ENCODE assay signal across 10 cellular contexts in the genomic region with DNA sequence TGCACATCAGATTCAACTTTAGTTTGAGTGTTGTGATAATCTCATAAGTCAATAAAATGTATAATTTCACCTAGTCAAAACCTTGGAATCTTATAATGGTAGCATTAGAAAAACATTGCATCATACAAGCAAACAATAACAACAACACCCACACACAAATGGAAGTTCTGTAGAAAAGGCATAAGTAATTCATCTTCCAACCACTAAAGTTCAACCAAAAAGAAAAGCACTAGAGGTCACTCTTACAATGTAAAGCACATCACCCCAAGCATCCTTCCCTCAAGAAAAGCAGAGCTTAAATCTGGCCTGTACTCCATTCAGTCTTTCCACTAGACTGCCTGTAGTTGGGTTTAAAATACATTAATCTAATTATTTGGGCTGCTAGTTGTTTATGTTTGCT. TPM values are rescaled to one million over a fixed set of nuclear protein-coding genes. Genes with fewer than 3 reads are reported as not detected.
DNase-seq lines count a peak whose midpoint lies in the region; ATAC-seq, FAIRE-seq and TF ChIP-seq lines count a peak whose summit lies in the region.
"Had no signal": no experiment of that assay in that cellular context is flagged by ENCODE, and none has a peak within 500 bp of the region (broad histone marks: within the 10 kb centered on the region; RNA-seq: fewer than 3 reads in every experiment).

No MANE protein-coding gene starts in this region.

- H2BK20ac ChIP-seq in H1 (ENCODE audit: low read length), result no peak overlapping the region

- no peak overlapping the region for H3K27ac Mint-ChIP-seq in stimulated activated naive B cell treated with anti-CD40 and anti-IgM and Interleukin-4, amounts not matched to agents 10 μg/mL and 1 μg/mL and 100 μg/mL, for 72 hours
- H3K27ac Mint-ChIP-seq in activated CD8-positive, alpha-beta memory T cell treated with anti-CD3 and anti-CD28 coated beads, Interleukin-2, amount 10 ng/mL, durations not matched to agents 7 days and 5 days, result no peak overlapping the region
- H3K27ac Mint-ChIP-seq: CD4-positive, alpha-beta memory T cell had no signal

- no peak overlapping the region for H2AFZ ChIP-seq in H1 (ENCODE audit: low read length)

- no peaks in the 10 kb centered on the region for H3K79me2 ChIP-seq in H1 (ENCODE audit: control insufficient read depth in 1 of 2, insufficient read depth in 2 of 2, low read length in 2 of 2)

- H3K14ac ChIP-seq in H1 (ENCODE audit: insufficient read length), result no peak overlapping the region

- no peak overlapping the region for H3K18ac ChIP-seq in H1 (ENCODE audit: extremely low read depth, low read length)

- H2AK5ac ChIP-seq in H1 (ENCODE audit: low read depth, low read length), result no peak overlapping the region

- H3K36me3 Mint-ChIP-seq in stimulated activated naive B cell treated with anti-CD40 and anti-IgM and Interleukin-4, amounts not matched to agents 10 μg/mL and 1 μg/mL and 100 μg/mL, for 72 hours, result no peaks in the 10 kb centered on the region
- H3K36me3 Mint-ChIP-seq in activated CD8-positive, alpha-beta memory T cell treated with anti-CD3 and anti-CD28 coated beads, Interleukin-2, amount 10 ng/mL, durations not matched to agents 7 days and 5 days, result no peaks in the 10 kb centered on the region
- H3K36me3 Mint-ChIP-seq: CD4-positive, alpha-beta memory T cell had no signal

- no peaks in the 10 kb centered on the region for H3K9me3 Mint-ChIP-seq in stimulated activated naive B cell treated with anti-CD40 and anti-IgM and Interleukin-4, amounts not matched to agents 10 μg/mL and 1 μg/mL and 100 μg/mL, for 72 hours
- peaks cover 3% of the 10 kb centered on the region for H3K9me3 Mint-ChIP-seq in activated CD8-positive, alpha-beta memory T cell treated with anti-CD3 and anti-CD28 coated beads, Interleukin-2, amount 10 ng/mL, durations not matched to agents 7 days and 5 days (ENCODE audit: low read depth)

- no peak overlapping the region for H2BK120ac ChIP-seq in H1 (replicated peaks; ENCODE audit: low read depth, low read length)

- no peaks in the 10 kb centered on the region for H3K4me1 Mint-ChIP-seq in stimulated activated naive B cell treated with anti-CD40 and anti-IgM and Interleukin-4, amounts not matched to agents 10 μg/mL and 1 μg/mL and 100 μg/mL, for 72 hours
- no peaks in the 10 kb centered on the region for H3K4me1 Mint-ChIP-seq in activated CD8-positive, alpha-beta memory T cell treated with anti-CD3 and anti-CD28 coated beads, Interleukin-2, amount 10 ng/mL, durations not matched to agents 7 days and 5 days
- H3K4me1 Mint-ChIP-seq: CD4-positive, alpha-beta memory T cell had no signal

- TF ChIP-seq RAD21 in H1 (IDR thresholded peaks at IDR 0.05 in 1 of 2, conservative IDR thresholded peaks at IDR 0.05 in 1 of 2; ENCODE audit: low read depth in 2 of 2, low read length in 2 of 2), result peak; percentile 83

- no peak overlapping the region for H4K5ac ChIP-seq in H1 (ENCODE audit: insufficient read length, low read depth, low read length)

- H3K27me3 Mint-ChIP-seq in stimulated activated naive B cell treated with anti-CD40 and anti-IgM and Interleukin-4, amounts not matched to agents 10 μg/mL and 1 μg/mL and 100 μg/mL, for 72 hours, result peaks cover 8 to 18% of the 10 kb centered on the region in 2 donors
- H3K27me3 Mint-ChIP-seq in activated CD8-positive, alpha-beta memory T cell treated with anti-CD3 and anti-CD28 coated beads, Interleukin-2, amount 10 ng/mL, durations not matched to agents 7 days and 5 days, result no peaks in the 10 kb centered on the region
- H3K27me3 Mint-ChIP-seq: CD4-positive, alpha-beta memory T cell had no signal

- no peak overlapping the region for H3K4me2 ChIP-seq in H1 (ENCODE audit: insufficient read depth in 1 of 2, low read depth in 2 of 2, low read length in 2 of 2)

- TF ChIP-seq EP300 in H1 (IDR thresholded peaks at IDR 0.05; ENCODE audit: borderline replicate concordance in 1 of 2, low read depth in 2 of 2, low read length in 2 of 2), result no peak

- no peaks in the 10 kb centered on the region for H3K9me3 ChIP-seq in heart right ventricle
- no peaks in the 10 kb centered on the region for H3K9me3 ChIP-seq in H1 (ENCODE audit: insufficient read depth in 2 of 2, low read depth in 1 of 2, low read length in 1 of 2)

- H3K23me2 ChIP-seq in H1 (ENCODE audit: low read depth, low read length), result no peaks in the 10 kb centered on the region; the same call in 1 of the 2 replicates

- no peak overlapping the region for H3K27ac ChIP-seq in heart right ventricle
- H3K27ac ChIP-seq in H1 (ENCODE audit: low read depth, low read length), result no peak overlapping the region
- no peak overlapping the region for H3K27ac ChIP-seq in coronary artery

- H3K4me1 ChIP-seq in heart right ventricle (no peaks in the 10 kb centered on the region), H1 (replicated peaks in 1 of 4; ENCODE audit: control insufficient read depth in 3 of 4, insufficient read depth in 4 of 4, low read length in 3 of 4) (peaks cover 0 to 2% (median 0%) of the 10 kb centered on the region in 4 experiments; a peak in 2 of 7 replicates)

- H3K27me3 ChIP-seq in heart right ventricle, result peaks cover 0 to 25% (median 5%) of the 10 kb centered on the region in 7 donors
- H3K27me3 ChIP-seq in H1 (replicated peaks in 1 of 4; ENCODE audit: control insufficient read depth in 3 of 4, extremely low read depth in 1 of 4, insufficient read depth in 3 of 4, low read length in 3 of 4), result peaks cover 0 to 3% (median 0%) of the 10 kb centered on the region in 4 experiments; a peak in 2 of 7 replicates

- FAIRE-seq in H1 (lab: Jason Lieb, UNC), result peak; percentile 74

- no peaks in the 10 kb centered on the region for H4K20me1 ChIP-seq in H1 (replicated peaks in 1 of 2; ENCODE audit: control insufficient read depth in 1 of 2, insufficient read depth in 2 of 2, low read length in 2 of 2)

- H4K8ac ChIP-seq in H1 (ENCODE audit: extremely low read depth, insufficient read depth, low read length), result no peak overlapping the region

- no peak overlapping the region for H2BK5ac ChIP-seq in H1 (ENCODE audit: low read depth, low read length)

- no peak overlapping the region for H3K23ac ChIP-seq in H1 (ENCODE audit: insufficient read length)

- no peak for ATAC-seq in heart right ventricle
- ATAC-seq in stimulated activated naive B cell treated with anti-CD40 and anti-IgM and Interleukin-4, amounts not matched to agents 10 μg/mL and 1 μg/mL and 100 μg/mL, for 72 hours (replicated peaks), result no peak
- no peak for ATAC-seq in activated CD8-positive, alpha-beta memory T cell treated with anti-CD3 and anti-CD28 coated beads, Interleukin-2, amount 10 ng/mL, durations not matched to agents 7 days and 5 days

- H3K9ac ChIP-seq in H1 (replicated peaks in 1 of 4; ENCODE audit: extremely low read depth in 1 of 4, low read depth in 3 of 4, low read length in 3 of 4), result no peak overlapping the region

- TF ChIP-seq POLR2A in H1 (IDR thresholded peaks at IDR 0.05; ENCODE audit: control extremely low read depth in 1 of 2, low read depth in 2 of 2, low read length in 2 of 2), result no peak

- TF ChIP-seq CTCF in heart right ventricle (IDR thresholded peaks at IDR 0.05) (peak in 6 of 9 donors; percentile 6 to 33 (median 18)), H1 (IDR thresholded peaks at IDR 0.05; ENCODE audit: control extremely low read depth in 1 of 3, insufficient read depth in 1 of 3, low read depth in 1 of 3, low read length in 3 of 3) (peak in 2 of 3 experiments; percentile 55 to 61; a peak in 3 of 4 replicates), coronary artery (IDR thresholded peaks at IDR 0.05) (no peak)

- H4K91ac ChIP-seq in H1 (replicated peaks; ENCODE audit: insufficient read length, low read length), result no peak overlapping the region

- intact Hi-C loops in heart right ventricle (cut with DNase I) (loop anchor here in 1 of 10 donors (10.0 kb wide), 1 partner anchor 896 kb away; no protein-coding TSS in a partner anchor), cardiac septum (cut with DNase I) (no loop called here)

- no peak overlapping the region for H3K4ac ChIP-seq in H1 (replicated peaks; ENCODE audit: insufficient read length, low read depth, low read length)

- H3K56ac ChIP-seq in H1 (replicated peaks; ENCODE audit: insufficient read length, low read depth, low read length), result no peak overlapping the region

- CTCF ChIA-PET in H1 (lab: Charles Lee; ENCODE audit: partially characterized antibody), result interaction anchor here (0.8 to 5.4 kb wide), 16 partner anchors 13 to 892 kb away, joined by 3 to 27 read pairs (median 4); no protein-coding TSS in a partner anchor
- CTCF ChIA-PET in activated CD8-positive, alpha-beta memory T cell treated with anti-CD3 and anti-CD28 coated beads, Interleukin-2, amount 10 ng/mL, durations not matched to agents 7 days and 5 days (lab: Charles Lee), result no interaction called here

- H2BK12ac ChIP-seq in H1 (ENCODE audit: low read depth, low read length), result no peak overlapping the region

- H3K4me3 ChIP-seq in heart right ventricle (no peak overlapping the region), H1 (ENCODE audit: extremely low read depth in 1 of 4, insufficient read depth in 2 of 4, low read depth in 3 of 4, low read length in 4 of 4) (no peak overlapping the region), coronary artery (no peak overlapping the region)

- H3K4me3 Mint-ChIP-seq in stimulated activated naive B cell treated with anti-CD40 and anti-IgM and Interleukin-4, amounts not matched to agents 10 μg/mL and 1 μg/mL and 100 μg/mL, for 72 hours, result no peak overlapping the region
- no peak overlapping the region for H3K4me3 Mint-ChIP-seq in activated CD8-positive, alpha-beta memory T cell treated with anti-CD3 and anti-CD28 coated beads, Interleukin-2, amount 10 ng/mL, durations not matched to agents 7 days and 5 days
- H3K4me3 Mint-ChIP-seq: CD4-positive, alpha-beta memory T cell had no signal

- H3K36me3 ChIP-seq in heart right ventricle (no peaks in the 10 kb centered on the region), H1 (ENCODE audit: control insufficient read depth in 2 of 4, insufficient read depth in 4 of 4, low read length in 3 of 4) (no peaks in the 10 kb centered on the region)

- no peak overlapping the region for H2BK15ac ChIP-seq in H1 (ENCODE audit: low read length)

- no peaks in the 10 kb centered on the region for H3K79me1 ChIP-seq in H1 (ENCODE audit: low read depth, low read length)

- POLR2A ChIA-PET in H1 (lab: Charles Lee; ENCODE audit: partially characterized antibody), result no interaction called here

- no peak for DNase-seq in heart right ventricle
- no peak for DNase-seq in cardiac septum (ENCODE audit: low spot score)
- peak; percentile 35 for DNase-seq in NCI-H2227 (lab: John Stamatoyannopoulos, UW; ENCODE audit: unreplicated experiment)
- no peak for DNase-seq in H1 (ENCODE audit: low read depth in 1 of 2, low spot score in 2 of 2)
- no peak for DNase-seq in stimulated activated naive B cell treated with anti-CD40 and anti-IgM and Interleukin-4, amounts not matched to agents 10 μg/mL and 1 μg/mL and 100 μg/mL, for 72 hours
- DNase-seq in coronary artery (ENCODE audit: low spot score), result no peak
- DNase-seq in activated CD8-positive, alpha-beta memory T cell treated with anti-CD3 and anti-CD28 coated beads, Interleukin-2, amount 10 ng/mL, durations not matched to agents 7 days and 5 days, result no peak
- no peak for DNase-seq in NCI-H2029 treated with DMSO at 0.1 percent for 48 hours (lab: John Stamatoyannopoulos, UW)
- DNase-seq: CD4-positive, alpha-beta memory T cell; left cardiac atrium had no signal

RNA-seq across cellular contexts. Expression of a gene that starts 1.8 kb away (rescaled TPM):
- not detected for total RNA-seq in heart right ventricle
- polyA plus RNA-seq in heart right ventricle, result not detected
- not detected for total RNA-seq in cardiac septum
- not detected in 2 replicates for total RNA-seq in H1 (2021; fragmentation: NEBNext Ultra II Directional; extraction: Animal tissue kit (Norgen Biotek cat#: 25700))
- polyA plus RNA-seq in H1 (2011; rRNA removed), result 0.03 TPM in 1 of 2 replicates, not detected in the other
- polyA plus RNA-seq in H1 (2011; cell fraction: cytosol; rRNA removed), result 0.03 TPM
- 0.07 TPM for polyA plus RNA-seq in H1 (2011; cell fraction: nucleus; rRNA removed)
- not detected in 4 replicates for polyA plus RNA-seq in H1 (2012, experiment 1 of 2)
- polyA plus RNA-seq in H1 (2012, experiment 2 of 2), result not detected
- 0.04 TPM for polyA plus RNA-seq in H1 (2013, experiment 1 of 2)
- 0.04 TPM for polyA plus RNA-seq in H1 (2013, experiment 2 of 2)
- 0.03 and 0.07 TPM in 2 replicates for polyA minus RNA-seq in H1 (2011; rRNA and poly(A)+ RNA removed)
- polyA minus RNA-seq in H1 (2011; cell fraction: cytosol; rRNA and poly(A)+ RNA removed), result not detected
- polyA minus RNA-seq in H1 (2011; cell fraction: nucleus; rRNA and poly(A)+ RNA removed), result not detected
- total RNA-seq in activated CD8-positive, alpha-beta memory T cell treated with anti-CD3 and anti-CD28 coated beads, Interleukin-2, amount 10 ng/mL, durations not matched to agents 7 days and 5 days, result not detected
- total RNA-seq: CD4-positive, alpha-beta memory T cell had no signal
- polyA plus RNA-seq: CD4-positive, alpha-beta memory T cell had no signal
